12 cellular contexts compared by ENCODE assay signal in the genomic region with DNA sequence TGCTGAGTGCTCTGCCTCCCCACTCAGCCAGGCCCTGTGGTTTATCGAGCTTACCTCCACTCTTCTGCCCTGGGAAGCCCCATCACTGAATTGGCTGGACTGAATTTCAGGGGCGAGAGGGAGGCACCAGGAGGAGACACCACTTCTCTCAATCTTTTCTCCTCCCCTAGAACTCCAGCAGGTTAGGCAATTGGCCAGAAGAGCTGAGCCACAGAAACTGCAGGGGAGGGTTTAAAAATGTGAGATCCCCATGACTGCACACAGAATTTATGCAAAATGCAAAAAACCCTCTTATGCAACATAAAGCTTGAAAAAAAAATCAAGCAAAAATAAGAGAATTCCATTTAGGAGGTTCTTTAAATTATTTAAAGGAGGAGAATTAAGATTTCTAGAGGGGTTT. TPM values are rescaled to one million over a fixed set of nuclear protein-coding genes. Genes with fewer than 3 reads are reported as not detected.
DNase-seq lines count a peak whose midpoint lies in the region; ATAC-seq and TF ChIP-seq lines count a peak whose summit lies in the region.
"Had no signal": no experiment of that assay in that cellular context is flagged by ENCODE, and none has a peak within 500 bp of the region (broad histone marks: within the 10 kb centered on the region; RNA-seq: fewer than 3 reads in every experiment).

No MANE protein-coding gene starts in this region.

- no peak overlapping the region for H2BK120ac ChIP-seq in mesendoderm (ENCODE audit: low read depth, low read length)

- H2BK5ac ChIP-seq in mesendoderm (ENCODE audit: low read length), result no peak overlapping the region

- H4K8ac ChIP-seq in mesendoderm (ENCODE audit: low read depth, low read length), result no peak overlapping the region

- no peak overlapping the region for H2AK5ac ChIP-seq in mesendoderm (ENCODE audit: low read length)

- TF ChIP-seq POLR2A in testis (IDR thresholded peaks at IDR 0.05), result no peak

- H3K18ac ChIP-seq in mesendoderm (ENCODE audit: low read length), result no peak overlapping the region

- H3K4me1 ChIP-seq in mesendoderm (ENCODE audit: control insufficient read depth, low read depth, low read length), result no peaks in the 10 kb centered on the region
- no peaks in the 10 kb centered on the region for H3K4me1 ChIP-seq in testis

- H3K23ac ChIP-seq in mesendoderm (ENCODE audit: low read length), result no peak overlapping the region

- no peaks in the 10 kb centered on the region for H3K9me3 ChIP-seq in testis

- no peaks in the 10 kb centered on the region for H3K79me2 ChIP-seq in mesendoderm (ENCODE audit: control insufficient read depth, insufficient read depth, low read length)

- H2BK15ac ChIP-seq in mesendoderm (replicated peaks; ENCODE audit: low read depth), result no peak overlapping the region

- H3K4me3 ChIP-seq in GM12865 (ENCODE audit: low read depth, low read length), result no peak overlapping the region
- H3K4me3 ChIP-seq in astrocyte of the cerebellum (ENCODE audit: low read depth, low read length), result no peak overlapping the region
- no peak overlapping the region for H3K4me3 ChIP-seq in mesendoderm (ENCODE audit: low read length)
- no peak overlapping the region for H3K4me3 ChIP-seq in testis
- H3K4me3 ChIP-seq: skin epidermis had no signal

- in situ Hi-C loops in astrocyte of the cerebellum (cut with HindIII; ENCODE audit: low sequenced_read_pairs), result no loop called here

- H3K79me1 ChIP-seq in mesendoderm (ENCODE audit: low read length), result no peaks in the 10 kb centered on the region

- no peaks in the 10 kb centered on the region for H3K27me3 ChIP-seq in mesendoderm (ENCODE audit: insufficient read depth, low read length, poor library complexity)
- H3K27me3 ChIP-seq in testis, result no peaks in the 10 kb centered on the region

- no CpG with 5 or more reads among the region's 2 CpGs for WGBS in mesendoderm (ENCODE audit: extremely low coverage, insufficient coverage, low lambda C conversion rate)
- 76 to 87% methylated on average over 2 of the region's 2 CpGs for WGBS in testis, 2 donors

- H3K4ac ChIP-seq in mesendoderm (ENCODE audit: low read depth, low read length), result no peak overlapping the region

- H3K36me3 ChIP-seq in mesendoderm (ENCODE audit: control insufficient read depth, insufficient read depth, low read length) (peaks cover 8% of the 10 kb centered on the region), testis (ENCODE audit: low read depth, missing control alignments) (no peaks in the 10 kb centered on the region)

- no peak overlapping the region for H3K9ac ChIP-seq in mesendoderm (ENCODE audit: low read length)

- H4K5ac ChIP-seq in mesendoderm (ENCODE audit: low read length), result no peak overlapping the region

- peak; percentile 9 for DNase-seq in GM12865 (ENCODE audit: low read depth)
- peak; percentile 60 for DNase-seq in astrocyte of the cerebellum (ENCODE audit: low read depth)
- peak; percentile 13 for DNase-seq in mesendoderm
- no peak for DNase-seq in DMS79 (lab: John Stamatoyannopoulos, UW)
- DNase-seq in ecto neural progenitor cell (ENCODE audit: low spot score), result no peak
- no peak for DNase-seq in testis
- DNase-seq in NCI-H2171 (lab: John Stamatoyannopoulos, UW), result no peak
- DNase-seq: activated CD8-positive, alpha-beta memory T cell treated with anti-CD3 and anti-CD28 coated beads, Interleukin-2, amount 10 ng/mL, durations not matched to agents 7 days and 5 days; NCI-H146; T-helper 2 cell had no signal

- peak; percentile 42 for ATAC-seq in HG02798 (IDR thresholded peaks at IDR 0.05; ENCODE audit: poor library complexity, unreplicated experiment)
- ATAC-seq: activated CD8-positive, alpha-beta memory T cell treated with anti-CD3 and anti-CD28 coated beads, Interleukin-2, amount 10 ng/mL, durations not matched to agents 7 days and 5 days had no signal

- H3K56ac ChIP-seq in mesendoderm (ENCODE audit: low read length), result no peak overlapping the region

- TF ChIP-seq CTCF in GM12865 (IDR thresholded peaks at IDR 0.05; ENCODE audit: insufficient read depth, low read depth, low read length, missing control alignments) (no peak), astrocyte of the cerebellum (IDR thresholded peaks at IDR 0.05; ENCODE audit: low read depth, low read length, missing control alignments) (no peak), testis (IDR thresholded peaks at IDR 0.05) (no peak)

- intact Hi-C loops in testis (cut with DNase I; ENCODE audit: low total_unique reads), result no loop called here

- H3K27ac ChIP-seq in mesendoderm (ENCODE audit: low read depth, low read length) (no peak overlapping the region), testis (no peak overlapping the region)
- H3K27ac ChIP-seq: skin epidermis had no signal

- no peak overlapping the region for H3K4me2 ChIP-seq in mesendoderm (ENCODE audit: low read length)

RNA-seq across cellular contexts. Expression of gene TUT7, which starts 29.9 kb away (rescaled TPM):
- polyA plus RNA-seq in mesendoderm (2013, experiment 1 of 2), result 10.7 TPM
- 10.9 TPM for polyA plus RNA-seq in mesendoderm (2013, experiment 2 of 2)
- 10 to 100 TPM; 40.0 to 53.4 TPM for total RNA-seq in testis
- polyA plus RNA-seq in testis (ENCODE audit: insufficient read depth, low read depth, low replicate concordance), result 18.7 TPM

RNA-seq across cellular contexts. Expression of gene ISCA1, which starts 42.0 kb away (rescaled TPM):
- polyA plus RNA-seq in mesendoderm (2013, experiment 1 of 2), result 45.7 TPM
- polyA plus RNA-seq in mesendoderm (2013, experiment 2 of 2), result 43.9 TPM
- 10 to 100 TPM; 40.9 to 48.3 TPM for total RNA-seq in testis
- polyA plus RNA-seq in testis (ENCODE audit: insufficient read depth, low read depth, low replicate concordance), result 66.2 TPM

Comparison
In these comparisons a context has a peak if more than half of its experiments do, and no peak if none do; other contexts are left out.
1. DNase-seq: peak in GM12865 (single experiment), astrocyte of the cerebellum (single experiment) and mesendoderm (single experiment); none in DMS79 (single experiment), ecto neural progenitor cell (single experiment), testis (single experiment) and NCI-H2171 (single experiment).